Comparison of ENCODE assay signal across 8 cellular contexts in the genomic region with DNA sequence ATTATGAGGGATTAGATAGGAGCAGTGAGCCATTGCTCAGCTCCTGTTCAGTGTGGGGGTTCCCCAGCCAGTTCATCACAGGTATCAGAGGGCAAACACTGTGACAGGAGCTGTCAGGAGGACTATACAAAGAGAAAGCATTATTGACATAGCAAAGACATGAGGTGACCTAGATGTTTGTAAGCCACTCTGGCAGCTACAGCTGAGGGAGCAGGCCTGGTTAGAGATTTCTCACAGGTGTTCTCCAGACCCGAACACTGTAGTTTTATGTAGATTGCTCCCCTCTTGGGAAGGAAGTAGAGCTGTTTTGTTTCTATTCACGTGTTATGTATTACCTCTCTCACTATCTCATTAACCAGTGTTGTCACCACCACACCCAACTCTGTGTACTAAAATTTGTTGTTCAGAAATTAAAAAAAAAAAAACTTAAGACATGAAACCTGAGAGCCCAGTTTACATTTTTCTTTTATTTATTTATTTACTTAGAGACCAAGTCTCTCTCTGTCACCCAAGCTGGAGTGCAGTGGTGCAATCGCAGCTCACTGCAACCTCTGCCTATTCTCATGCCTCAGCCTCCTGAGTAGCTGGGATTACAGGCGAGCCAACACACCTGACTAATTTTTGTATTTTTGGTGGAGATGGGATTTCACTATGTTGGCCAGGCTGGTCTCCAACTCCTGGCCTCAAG.
DNase-seq lines count a peak whose midpoint lies in the region; ATAC-seq and TF ChIP-seq lines count a peak whose summit lies in the region.

No MANE protein-coding gene starts in this region.

- no peak for DNase-seq in CD14-positive monocyte (ENCODE audit: low spot score)
- peak; percentile 43 for DNase-seq in activated CD4-positive, alpha-beta T cell treated with anti-CD3 and anti-CD28 coated beads for 4 hours
- DNase-seq in iPS-NIHi11 (ENCODE audit: low spot score): peak; percentile 51
- DNase-seq in stimulated activated naive CD8-positive, alpha-beta T cell treated with anti-CD3 and anti-CD28 coated beads, Interleukin-15, Interleukin-2, amounts not matched to agents 100 U/mL and 50 U/mL, for 24 hours: peak; percentile 20
- no peak for DNase-seq in AG20443 (ENCODE audit: low spot score)
- DNase-seq in amygdala (lab: John Stamatoyannopoulos, UW): no peak

- H3K36me3 Mint-ChIP-seq in CD14-positive monocyte: peaks cover 1 to 3% of the 10 kb centered on the region in 2 donors

- H3K27ac Mint-ChIP-seq in CD14-positive monocyte: peak overlapping the region in 5 of 7 donors; percentile 13 to 77 (median 50)

- H3K9me3 Mint-ChIP-seq in CD14-positive monocyte: no peaks in the 10 kb centered on the region

- ATAC-seq in GM19463 (IDR thresholded peaks at IDR 0.05; ENCODE audit: unreplicated experiment): peak; percentile 89
- peak; percentile 77 for ATAC-seq in HG03558 (IDR thresholded peaks at IDR 0.05; ENCODE audit: extremely low read depth, unreplicated experiment)
- peak; percentile 92 for ATAC-seq in stimulated activated naive CD8-positive, alpha-beta T cell treated with anti-CD3 and anti-CD28 coated beads, Interleukin-15, Interleukin-2, amounts not matched to agents 100 U/mL and 50 U/mL, for 24 hours

- peaks cover 4% of the 10 kb centered on the region for H3K4me1 Mint-ChIP-seq in CD14-positive monocyte

- no peak overlapping the region for H3K4me3 Mint-ChIP-seq in CD14-positive monocyte

- no peak for TF ChIP-seq CTCF in CD14-positive monocyte (IDR thresholded peaks at IDR 0.05)

- no peaks in the 10 kb centered on the region for H3K27me3 Mint-ChIP-seq in CD14-positive monocyte (ENCODE audit: low read depth in 3 of 3)

- intact Hi-C loops in CD14-positive monocyte (cut with micrococcal nuclease): no loop called here

Comparison
In these comparisons a context has a peak if more than half of its experiments do, and no peak if none do; other contexts are left out.
1. DNase-seq: peak in activated CD4-positive, alpha-beta T cell treated with anti-CD3 and anti-CD28 coated beads for 4 hours (2 of 2), iPS-NIHi11 (single experiment) and stimulated activated naive CD8-positive, alpha-beta T cell treated with anti-CD3 and anti-CD28 coated beads, Interleukin-15, Interleukin-2, amounts not matched to agents 100 U/mL and 50 U/mL, for 24 hours (single experiment); none in CD14-positive monocyte (single experiment), AG20443 (single experiment) and amygdala (0 of 56).
2. Peak in every context shown above with its lines, with median percentiles within 50 percentile points of each other: ATAC-seq.